Comparison of ENCODE assay signal across 11 cellular contexts in genomic region chr4:124936427-124936826, GRCh38.
DNase-seq lines count a peak whose midpoint lies in the region; ATAC-seq and TF ChIP-seq lines count a peak whose summit lies in the region.
"Had no signal": no experiment of that assay in that cellular context is flagged by ENCODE, and none has a peak within 500 bp of the region (broad histone marks: within the 10 kb centered on the region; RNA-seq: fewer than 3 reads in every experiment).

No MANE protein-coding gene starts in this region.

- intact Hi-C loops in Right ventricle myocardium superior (cut with DNase I) = no loop called here
- intact Hi-C loops in activated T-helper 2 cell treated with anti-CD3 and anti-CD28 coated beads, Interferon-gamma antibody, Interleukin-2, Interleukin-4, amounts not matched to agents 10 μg/mL and 5 μg/mL and 100 μg/mL, durations not matched to agents 14 hours and 24 hours and 36 hours (cut with micrococcal nuclease) = no loop called here

- H3K36me3 Mint-ChIP-seq in activated T-helper 2 cell treated with anti-CD3 and anti-CD28 coated beads, Interferon-gamma antibody, Interleukin-2, Interleukin-4, amounts not matched to agents 10 μg/mL and 5 μg/mL and 100 μg/mL, durations not matched to agents 14 hours and 24 hours and 36 hours (ENCODE audit: low read depth) = no peaks in the 10 kb centered on the region
- H3K36me3 Mint-ChIP-seq in activated naive CD4-positive, alpha-beta T cell treated with anti-CD3 and anti-CD28 coated beads, Interleukin-2, amount 50 U/mL, for 72 hours = no peaks in the 10 kb centered on the region

- no peak overlapping the region for H3K4me3 ChIP-seq in skeletal muscle cell (ENCODE audit: low read depth, low read length)
- H3K4me3 ChIP-seq: transverse colon had no signal

- no peak overlapping the region for H3K4me3 Mint-ChIP-seq in activated T-helper 2 cell treated with anti-CD3 and anti-CD28 coated beads, Interferon-gamma antibody, Interleukin-2, Interleukin-4, amounts not matched to agents 10 μg/mL and 5 μg/mL and 100 μg/mL, durations not matched to agents 14 hours and 24 hours and 36 hours (ENCODE audit: low read depth)
- H3K4me3 Mint-ChIP-seq: activated T-cell treated with anti-CD3 and anti-CD28 coated beads, Interleukin-2, amount 50 U/mL, for 24 hours had no signal

- H3K9me3 Mint-ChIP-seq in activated T-helper 2 cell treated with anti-CD3 and anti-CD28 coated beads, Interferon-gamma antibody, Interleukin-2, Interleukin-4, amounts not matched to agents 10 μg/mL and 5 μg/mL and 100 μg/mL, durations not matched to agents 14 hours and 24 hours and 36 hours = no peaks in the 10 kb centered on the region
- peaks cover 4 to 8% of the 10 kb centered on the region in 2 donors for H3K9me3 Mint-ChIP-seq in activated naive CD4-positive, alpha-beta T cell treated with anti-CD3 and anti-CD28 coated beads, Interleukin-2, amount 50 U/mL, for 72 hours
- H3K9me3 Mint-ChIP-seq: activated T-cell treated with anti-CD3 and anti-CD28 coated beads, Interleukin-2, amount 50 U/mL, for 24 hours had no signal

- ATAC-seq in Right ventricle myocardium superior (ENCODE audit: poor library complexity) (peak; percentile 97), GM21825 (IDR thresholded peaks at IDR 0.05; ENCODE audit: unreplicated experiment) (no peak)
- ATAC-seq in activated naive CD4-positive, alpha-beta T cell treated with anti-CD3 and anti-CD28 coated beads, Interleukin-2, amount 50 U/mL, for 72 hours = no peak

- H3K27me3 Mint-ChIP-seq in activated T-helper 2 cell treated with anti-CD3 and anti-CD28 coated beads, Interferon-gamma antibody, Interleukin-2, Interleukin-4, amounts not matched to agents 10 μg/mL and 5 μg/mL and 100 μg/mL, durations not matched to agents 14 hours and 24 hours and 36 hours (ENCODE audit: low read depth) = no peaks in the 10 kb centered on the region
- H3K27me3 Mint-ChIP-seq: activated T-cell treated with anti-CD3 and anti-CD28 coated beads, Interleukin-2, amount 50 U/mL, for 24 hours had no signal

- peak; percentile 20 for DNase-seq in HEK293T (ENCODE audit: extremely low spot score)
- DNase-seq in NCI-H524 treated with DMSO at 0.1 percent for 48 hours (lab: John Stamatoyannopoulos, UW) = peak; percentile 34
- DNase-seq in Right ventricle myocardium superior = peak; percentile 55
- peak; percentile 53 for DNase-seq in skeletal muscle cell (ENCODE audit: low read depth)
- DNase-seq in activated T-helper 2 cell treated with anti-CD3 and anti-CD28 coated beads, Interferon-gamma antibody, Interleukin-2, Interleukin-4, amounts not matched to agents 10 μg/mL and 5 μg/mL and 100 μg/mL, durations not matched to agents 14 hours and 24 hours and 36 hours (ENCODE audit: low spot score) = no peak
- no peak for DNase-seq in stimulated activated CD4-positive, alpha-beta T cell treated with anti-CD3 and anti-CD28 coated beads, Interleukin-12 subunit alpha, Interleukin-12 subunit beta, amount 100 ng/mL, for 4 hours
- no peak for DNase-seq in activated naive CD4-positive, alpha-beta T cell treated with anti-CD3 and anti-CD28 coated beads, Interleukin-2, amount 50 U/mL, for 72 hours (ENCODE audit: low spot score in 2 of 2)
- DNase-seq: activated T-cell treated with anti-CD3 and anti-CD28 coated beads, Interleukin-2, amount 50 U/mL, for 24 hours; T-helper 9 cell; transverse colon had no signal

- H3K4me1 Mint-ChIP-seq in activated T-helper 2 cell treated with anti-CD3 and anti-CD28 coated beads, Interferon-gamma antibody, Interleukin-2, Interleukin-4, amounts not matched to agents 10 μg/mL and 5 μg/mL and 100 μg/mL, durations not matched to agents 14 hours and 24 hours and 36 hours (ENCODE audit: low read depth) = no peaks in the 10 kb centered on the region

- CTCF ChIA-PET in HEK293T (lab: Yijun Ruan, JAX) = no interaction called here

- H3K27ac Mint-ChIP-seq in activated T-helper 2 cell treated with anti-CD3 and anti-CD28 coated beads, Interferon-gamma antibody, Interleukin-2, Interleukin-4, amounts not matched to agents 10 μg/mL and 5 μg/mL and 100 μg/mL, durations not matched to agents 14 hours and 24 hours and 36 hours = no peak overlapping the region
- no peak overlapping the region for H3K27ac Mint-ChIP-seq in activated naive CD4-positive, alpha-beta T cell treated with anti-CD3 and anti-CD28 coated beads, Interleukin-2, amount 50 U/mL, for 72 hours
- H3K27ac Mint-ChIP-seq: activated T-cell treated with anti-CD3 and anti-CD28 coated beads, Interleukin-2, amount 50 U/mL, for 24 hours had no signal

- POLR2A ChIA-PET in HEK293T (lab: Yijun Ruan, JAX) = no interaction called here

TF ChIP-seq in HEK293T, 16 proteins besides CTCF, POLR2A, EP300 and RAD21:
- TF ChIP-seq TARDBP (IDR thresholded peaks at IDR 0.05) (no peak), PKNOX1 (IDR thresholded peaks at IDR 0.05) (peak; percentile 79)

Comparison
In these comparisons a context has a peak if more than half of its experiments do, and no peak if none do; other contexts are left out.
1. DNase-seq: peak in HEK293T (single experiment), NCI-H524 treated with DMSO at 0.1 percent for 48 hours (single experiment), Right ventricle myocardium superior (single experiment) and skeletal muscle cell (single experiment); none in activated T-helper 2 cell treated with anti-CD3 and anti-CD28 coated beads, Interferon-gamma antibody, Interleukin-2, Interleukin-4, amounts not matched to agents 10 μg/mL and 5 μg/mL and 100 μg/mL, durations not matched to agents 14 hours and 24 hours and 36 hours (single experiment), stimulated activated CD4-positive, alpha-beta T cell treated with anti-CD3 and anti-CD28 coated beads, Interleukin-12 subunit alpha, Interleukin-12 subunit beta, amount 100 ng/mL, for 4 hours (single experiment) and activated naive CD4-positive, alpha-beta T cell treated with anti-CD3 and anti-CD28 coated beads, Interleukin-2, amount 50 U/mL, for 72 hours (0 of 2).